Comparison of ENCODE assay signal across 28 cellular contexts in genomic region chr20:54556406-54556805, GRCh38.
"Had no signal": no experiment of that assay in that cellular context is flagged by ENCODE, and none has a peak within 500 bp of the region (broad histone marks: within the 10 kb centered on the region; RNA-seq: fewer than 3 reads in every experiment).

No MANE protein-coding gene starts in this region.

- H3K27me3 ChIP-seq: colonic mucosa, esophagus muscularis mucosa, esophagus squamous epithelium, foreskin keratinocyte, gastrocnemius medialis, gastroesophageal sphincter, heart left ventricle, heart right ventricle had no signal

- FAIRE-seq: colon, endometrium, endothelial cell of umbilical vein, frontal cortex had no signal

- H3K4me1 ChIP-seq: colonic mucosa, esophagus muscularis mucosa, esophagus squamous epithelium, foreskin keratinocyte, gastrocnemius medialis, gastroesophageal sphincter had no signal

- H3K4me3 ChIP-seq: colonic mucosa, coronary artery, dorsolateral prefrontal cortex, esophagus muscularis mucosa, esophagus squamous epithelium, gastrocnemius medialis, gastroesophageal sphincter, heart left ventricle, heart right ventricle had no signal

- DNase-seq: colonic mucosa; cortex of kidney; dermis blood vessel endothelial cell; dorsolateral prefrontal cortex; effector CD4-positive, alpha-beta T cell; effector CD8-positive, alpha-beta T cell; effector memory CD4-positive, alpha-beta T cell; effector memory CD8-positive, alpha-beta T cell; endodermal cell; erythroblast; esophagus squamous epithelium; foreskin fibroblast; foreskin keratinocyte; foreskin melanocyte; gastrocnemius medialis; glutamatergic neuron; head of caudate nucleus; heart left ventricle; heart right ventricle had no signal

- H3K36me3 ChIP-seq: colonic mucosa, esophagus muscularis mucosa, esophagus squamous epithelium, gastrocnemius medialis, gastroesophageal sphincter had no signal

- H3K9me3 ChIP-seq: colonic mucosa, esophagus muscularis mucosa, esophagus squamous epithelium, gastrocnemius medialis, gastroesophageal sphincter, heart left ventricle, heart right ventricle had no signal

- ATAC-seq: effector memory CD8-positive, alpha-beta T cell; esophagus mucosa; foreskin keratinocyte; gastrocnemius medialis; gastroesophageal sphincter; heart left ventricle; heart right ventricle had no signal

- H3K27ac ChIP-seq: colonic mucosa, coronary artery, dorsolateral prefrontal cortex, epithelial cell of prostate, esophagus muscularis mucosa, esophagus squamous epithelium, foreskin keratinocyte, gastrocnemius medialis, gastroesophageal sphincter, heart left ventricle, heart right ventricle had no signal
